ENCODE assay signal across 22 cellular contexts in the genomic region with DNA sequence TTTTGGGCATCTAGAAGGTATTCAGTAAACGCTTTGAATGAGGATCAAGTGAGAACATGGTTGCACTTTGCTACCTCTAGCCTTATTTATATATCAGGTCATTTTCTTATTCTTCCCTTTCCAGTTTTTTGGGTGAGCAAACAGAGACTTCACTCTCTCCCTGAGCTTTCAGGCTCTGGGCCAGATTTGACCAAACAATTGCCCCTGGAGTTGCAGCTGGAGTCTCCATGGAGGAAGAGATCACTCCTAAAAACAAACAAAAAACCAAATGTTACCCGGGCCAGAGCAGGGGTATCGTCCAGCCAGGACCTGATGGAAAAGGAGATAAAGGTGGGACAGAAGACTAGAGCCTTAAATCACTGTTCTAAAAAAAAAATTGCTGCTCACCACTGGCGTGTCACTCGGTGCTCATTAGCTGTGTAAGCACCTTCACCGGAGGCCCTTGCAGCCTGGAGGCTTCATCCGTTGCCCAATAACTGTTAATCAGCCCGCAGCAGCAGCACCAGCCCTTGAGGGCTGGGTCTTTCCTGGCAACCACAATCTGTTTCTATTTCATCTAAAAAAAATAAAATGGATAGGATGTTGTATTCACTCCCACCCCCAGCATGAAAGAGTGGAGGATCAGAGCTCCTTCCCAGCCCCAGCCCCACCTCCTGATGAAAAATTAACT.
"Had no signal": no experiment of that assay in that cellular context is flagged by ENCODE, and none has a peak within 500 bp of the region (broad histone marks: within the 10 kb centered on the region; RNA-seq: fewer than 3 reads in every experiment).

No MANE protein-coding gene starts in this region.

- H3K27ac Mint-ChIP-seq: activated CD4-positive, alpha-beta T cell treated with anti-CD3 and anti-CD28 coated beads, Interleukin-2, amount 10 ng/mL, durations not matched to agents 24 days and 14 days; activated CD8-positive, alpha-beta T cell treated with anti-CD3 and anti-CD28 coated beads, Interleukin-2, amount 10 ng/mL, durations not matched to agents 7 days and 5 days; activated naive CD4-positive, alpha-beta T cell treated with anti-CD3 and anti-CD28 coated beads, Interleukin-2, amount 50 U/mL, for 72 hours; activated T-cell treated with anti-CD3 and anti-CD28 coated beads, Interleukin-2, amount 50 U/mL, for 72 hours; neural progenitor cell; T-helper 2 cell treated with Interferon-gamma antibody and Interleukin-4, amounts not matched to agents 5 μg/mL and 100 μg/mL, for 36 hours had no signal

- H3K36me3 Mint-ChIP-seq: activated naive CD4-positive, alpha-beta T cell treated with anti-CD3 and anti-CD28 coated beads, Interleukin-2, amount 50 U/mL, for 72 hours had no signal

- DNase-seq: activated CD4-positive, alpha-beta T cell treated with anti-CD3 and anti-CD28 coated beads, Interleukin-2, amount 10 ng/mL, durations not matched to agents 24 days and 14 days; activated CD4-positive, CD25-positive, alpha-beta regulatory T cell; activated CD8-positive, alpha-beta memory T cell treated with anti-CD3 and anti-CD28 coated beads, Interleukin-2, amount 50 U/mL, for 48 hours; activated CD8-positive, alpha-beta T cell treated with anti-CD3 and anti-CD28 coated beads, Interleukin-2, amount 10 ng/mL, durations not matched to agents 7 days and 5 days; activated gamma-delta T cell; activated T-cell treated with anti-CD3 and anti-CD28 coated beads, Interleukin-2, amount 50 U/mL, for 72 hours; central memory CD4-positive, alpha-beta T cell; colonic mucosa; effector CD4-positive, alpha-beta T cell; esophagus squamous epithelium; foreskin keratinocyte; glutamatergic neuron; hypothalamus; kidney glomerular epithelial cell; lower lobe of right lung; midbrain; ovary; stimulated activated CD4-positive, alpha-beta T cell treated with anti-CD3 and anti-CD28 coated beads, Interleukin-12 subunit alpha, Interleukin-12 subunit beta, amount 100 ng/mL, for 4 hours; stimulated activated CD4-positive, alpha-beta T cell treated with anti-CD3 and anti-CD28 coated beads, Interleukin-2, amount 100 ng/mL, for 24 hours had no signal

- H3K4me3 Mint-ChIP-seq: activated CD4-positive, alpha-beta T cell treated with anti-CD3 and anti-CD28 coated beads, Interleukin-2, amount 10 ng/mL, durations not matched to agents 24 days and 14 days; activated CD8-positive, alpha-beta T cell treated with anti-CD3 and anti-CD28 coated beads, Interleukin-2, amount 10 ng/mL, durations not matched to agents 7 days and 5 days; activated T-cell treated with anti-CD3 and anti-CD28 coated beads, Interleukin-2, amount 50 U/mL, for 72 hours; neural progenitor cell; T-helper 2 cell treated with Interferon-gamma antibody and Interleukin-4, amounts not matched to agents 5 μg/mL and 100 μg/mL, for 36 hours had no signal

- ATAC-seq: activated CD8-positive, alpha-beta T cell treated with anti-CD3 and anti-CD28 coated beads, Interleukin-2, amount 10 ng/mL, durations not matched to agents 7 days and 5 days; activated naive CD4-positive, alpha-beta T cell treated with anti-CD3 and anti-CD28 coated beads, Interleukin-2, amount 50 U/mL, for 72 hours; activated T-cell treated with anti-CD3 and anti-CD28 coated beads, Interleukin-2, amount 50 U/mL, for 72 hours; foreskin keratinocyte; lower lobe of right lung had no signal

- H3K9me3 Mint-ChIP-seq: activated CD4-positive, alpha-beta T cell treated with anti-CD3 and anti-CD28 coated beads, Interleukin-2, amount 10 ng/mL, durations not matched to agents 24 days and 14 days; activated naive CD4-positive, alpha-beta T cell treated with anti-CD3 and anti-CD28 coated beads, Interleukin-2, amount 50 U/mL, for 72 hours; activated T-cell treated with anti-CD3 and anti-CD28 coated beads, Interleukin-2, amount 50 U/mL, for 72 hours; neural progenitor cell; T-helper 2 cell treated with Interferon-gamma antibody and Interleukin-4, amounts not matched to agents 5 μg/mL and 100 μg/mL, for 36 hours had no signal

- H3K4me1 Mint-ChIP-seq: activated CD4-positive, alpha-beta T cell treated with anti-CD3 and anti-CD28 coated beads, Interleukin-2, amount 10 ng/mL, durations not matched to agents 24 days and 14 days had no signal
